ENCODE assay signal across 3 cellular contexts in genomic region chr22:44534335-44534734, GRCh38.
A peak's percentile ranks its signal among the peaks of the same experiment; 100 is the strongest.
TF ChIP-seq lines count a peak whose summit lies in the region.

No MANE protein-coding gene starts in this region.

TF ChIP-seq in HEK293, 187 proteins besides CTCF, POLR2A, EP300 and RAD21:
- TF ChIP-seq ZNF354C (tag by site-specific recombination; IDR thresholded peaks at IDR 0.05; ENCODE audit: borderline replicate concordance, low read depth) (no peak), REST (tag by site-specific recombination; IDR thresholded peaks at IDR 0.05) (no peak), ZNF16 (tag by site-specific recombination; IDR thresholded peaks at IDR 0.05; ENCODE audit: low read depth) (peak; percentile 60; the same call in 1 of the 2 replicates), ZNF221 (tag by site-specific recombination; IDR thresholded peaks at IDR 0.05; ENCODE audit: borderline replicate concordance) (no peak), ZNF362 (tag by site-specific recombination; IDR thresholded peaks at IDR 0.05) (no peak)

TF ChIP-seq in H1, 55 proteins besides CTCF, POLR2A, EP300 and RAD21:
- TF ChIP-seq KDM1A (IDR thresholded peaks at IDR 0.05; ENCODE audit: borderline replicate concordance, low read length) (peak; percentile 29; the same call in 1 of the 2 replicates), ATF3 (IDR thresholded peaks at IDR 0.05; ENCODE audit: insufficient read depth, low read depth, low read length) (no peak)

TF ChIP-seq in SK-N-SH, 30 proteins besides CTCF, POLR2A, EP300 and RAD21:
- TF ChIP-seq POLR2AphosphoS5 (IDR thresholded peaks at IDR 0.05; ENCODE audit: low read depth, low read length), result no peak
- TF ChIP-seq JUND (IDR thresholded peaks at IDR 0.05), result no peak
- TF ChIP-seq USF1 (IDR thresholded peaks at IDR 0.05; ENCODE audit: borderline replicate concordance, low read depth), result no peak
- TF ChIP-seq EZH2phosphoT487 (IDR thresholded peaks at IDR 0.05; ENCODE audit: borderline replicate concordance, low read depth), result no peak
- TF ChIP-seq RXRA (IDR thresholded peaks at IDR 0.05; ENCODE audit: borderline replicate concordance, low read depth), result no peak
- TF ChIP-seq USF2 (IDR thresholded peaks at IDR 0.05; ENCODE audit: borderline replicate concordance, low read depth, low read length), result no peak
- no peak for TF ChIP-seq REST (IDR thresholded peaks at IDR 0.05; ENCODE audit: low read depth, low read length)
- no peak for TF ChIP-seq SMC3 (IDR thresholded peaks at IDR 0.05; ENCODE audit: low read depth, low read length)
- no peak for TF ChIP-seq MEF2A (IDR thresholded peaks at IDR 0.05; ENCODE audit: borderline replicate concordance, low read depth)
- TF ChIP-seq RCOR1 (IDR thresholded peaks at IDR 0.05; ENCODE audit: low read length), result no peak
- TF ChIP-seq TAF1 (IDR thresholded peaks at IDR 0.05; ENCODE audit: borderline replicate concordance, low read depth, low read length), result no peak
- no peak for TF ChIP-seq NFIC (IDR thresholded peaks at IDR 0.05; ENCODE audit: borderline replicate concordance)
- no peak for TF ChIP-seq TEAD4 (IDR thresholded peaks at IDR 0.05; ENCODE audit: borderline replicate concordance, insufficient read depth)
- no peak for TF ChIP-seq TCF12 (IDR thresholded peaks at IDR 0.05)
- TF ChIP-seq MXI1 (IDR thresholded peaks at IDR 0.05; ENCODE audit: low read depth, low read length), result no peak
- TF ChIP-seq FOXM1 (IDR thresholded peaks at IDR 0.05; ENCODE audit: low read depth), result no peak
- no peak for TF ChIP-seq NRF1 (IDR thresholded peaks at IDR 0.05; ENCODE audit: low read depth, low read length)
